8 cellular contexts compared by ENCODE assay signal in the genomic region with DNA sequence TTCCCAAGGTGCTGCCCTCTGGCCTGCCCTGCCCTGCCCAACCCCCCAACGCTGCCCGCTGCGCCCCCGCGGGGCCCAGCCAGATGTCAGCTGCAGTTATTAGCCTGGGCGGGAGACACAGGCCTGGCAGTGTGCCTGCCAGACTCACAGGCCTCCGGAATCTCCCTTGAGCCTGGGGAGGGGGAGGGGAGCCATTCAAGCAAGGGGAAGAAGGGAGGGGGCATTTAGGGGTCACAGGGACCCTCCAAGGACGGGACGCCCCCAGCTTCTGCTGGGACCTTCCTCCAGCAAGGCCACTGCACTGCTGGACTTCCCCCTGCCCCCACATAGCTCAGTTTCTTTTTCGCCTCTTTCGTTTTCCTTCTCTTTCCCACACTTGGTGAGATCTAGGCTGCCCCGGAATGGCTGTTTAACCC. TPM values are rescaled to one million over a fixed set of nuclear protein-coding genes. Genes with fewer than 3 reads are reported as not detected.
DNase-seq lines count a peak whose midpoint lies in the region; ATAC-seq, FAIRE-seq and TF ChIP-seq lines count a peak whose summit lies in the region.

No MANE protein-coding gene starts in this region.

- ATAC-seq in Panc1 (no peak), K562 (no peak), GM19351 (IDR thresholded peaks at IDR 0.05; ENCODE audit: unreplicated experiment) (no peak)

- TF ChIP-seq CTCF in BJ (IDR thresholded peaks at IDR 0.05; ENCODE audit: insufficient read depth, low read depth, low read length) (no peak), Panc1 (IDR thresholded peaks at IDR 0.05) (no peak), K562 (IDR thresholded peaks at IDR 0.05 in 2 of 3, conservative IDR thresholded peaks at IDR 0.05 in 1 of 3; ENCODE audit: insufficient read depth in 2 of 3, low read depth in 1 of 3, low read length in 3 of 3) (no peak)

- CTCF ChIA-PET in BJ (lab: Yijun Ruan, JAX) (interaction anchor here (1.3 to 3.6 kb wide), 5 partner anchors 11 to 59 kb away, joined by 3 to 28 read pairs (median 7); no protein-coding TSS in a partner anchor), Panc1 (lab: Charles Lee) (interaction anchor here (0.9 to 1.1 kb wide), 2 partner anchors 11 to 15 kb away, joined by 3 to 4 read pairs; no protein-coding TSS in a partner anchor), K562 (lab: Yijun Ruan, JAX; ENCODE audit: low intra/inter-chr PET ratio) (no interaction called here)

- peaks cover 35% of the 10 kb centered on the region for H3K79me2 ChIP-seq in K562 (ENCODE audit: control insufficient read depth, insufficient read depth, low read length)

- POLR2A ChIA-PET in BJ (lab: Charles Lee) = interaction anchor here (1.4 kb wide), 1 partner anchor 10 kb away, joined by 4 read pairs; no protein-coding TSS in a partner anchor
- POLR2A ChIA-PET in Panc1 (lab: Charles Lee) = interaction anchor here (0.6 kb wide), 2 partner anchors 13 to 1683 kb away, joined by 3 to 10 read pairs; no protein-coding TSS in a partner anchor
- POLR2A ChIA-PET in K562 (lab: Yijun Ruan, JAX) = interaction anchor here (0.6 to 2.3 kb wide), 8 partner anchors 10 to 607 kb away, joined by 3 to 15 read pairs (median 3); no protein-coding TSS in a partner anchor

- DNase-seq in BJ (ENCODE audit: low read depth) = no peak
- DNase-seq in GM18507 (ENCODE audit: extremely low spot score, insufficient read length, low read depth) = no peak
- DNase-seq in Panc1 (ENCODE audit: low read depth, low spot score) = no peak
- DNase-seq in K562 (ENCODE audit: extremely low read depth in 1 of 4, low spot score in 3 of 4) = peak in 2 of 4 experiments; percentile 53 to 79
- DNase-seq in skeletal muscle cell (ENCODE audit: low read depth) = no peak
- no peak for DNase-seq in NCI-H510A (lab: John Stamatoyannopoulos, UW)

- TF ChIP-seq EP300 in K562 (IDR thresholded peaks at IDR 0.05; ENCODE audit: low read length) = peak; percentile 39; the same call in 1 of the 2 replicates

- BruUV-seq in Panc1 (replicated peaks; lab: Mats Ljungman, UMichigan) (TSS peak; percentile 83), K562 (replicated peaks; lab: Mats Ljungman, UMichigan) (no TSS peak)

- H3K4me3 ChIP-seq in BJ (ENCODE audit: low read depth, low read length) (peak overlapping the region; percentile 94), Panc1 (ENCODE audit: low read depth in 2 of 2, low read length in 2 of 2) (peak overlapping the region; percentile 51 to 75), K562 (peak overlapping the region; percentile 83), iPS-20b (ENCODE audit: low read length) (peak overlapping the region; percentile 76), skeletal muscle cell (ENCODE audit: low read depth, low read length) (peak overlapping the region; percentile 90)

- no peaks in the 10 kb centered on the region for H3K9me3 ChIP-seq in Panc1 (ENCODE audit: control insufficient read depth, insufficient read depth, low read depth, low read length)
- H3K9me3 ChIP-seq in K562 (replicated peaks; ENCODE audit: control insufficient read depth, insufficient read depth, low read depth, low read length) = no peaks in the 10 kb centered on the region
- H3K9me3 ChIP-seq in iPS-20b (ENCODE audit: insufficient read depth, low read depth, low read length) = no peaks in the 10 kb centered on the region

- 7% methylated on average over 12 of the region's 12 CpGs for whole genome bisulfite sequencing in K562 (ENCODE audit: insufficient coverage, low coverage, missing lambda C conversion rate)

- intact Hi-C loops in Panc1 (cut with micrococcal nuclease; ENCODE audit: unreplicated experiment) = no loop called here
- intact Hi-C loops in K562 (cut with micrococcal nuclease) = no loop called here

- H3K27me3 ChIP-seq in BJ (ENCODE audit: control insufficient read depth, insufficient read depth, low read length) (no peaks in the 10 kb centered on the region), Panc1 (ENCODE audit: control insufficient read depth, insufficient read depth, low read length) (no peaks in the 10 kb centered on the region), K562 (ENCODE audit: control insufficient read depth in 2 of 2, insufficient read depth in 2 of 2, low read length in 2 of 2) (no peaks in the 10 kb centered on the region), iPS-20b (ENCODE audit: insufficient read depth, low read length) (peaks cover 32% of the 10 kb centered on the region)

- FAIRE-seq in GM18507 (lab: Jason Lieb, UNC) (peak; percentile 81), K562 (lab: Jason Lieb, UNC) (no peak)

- H4K20me1 ChIP-seq in K562 (replicated peaks; ENCODE audit: control insufficient read depth, insufficient read depth, low read length) = peaks cover 13% of the 10 kb centered on the region; the same call in 1 of the 2 replicates

- in situ Hi-C loops in Panc1 (cut with HindIII; ENCODE audit: low pct_unique_long_range_greater_than_20kb, low sequenced_read_pairs) (no loop called here), K562 (cut with MboI) (no loop called here)

- peaks cover 3% of the 10 kb centered on the region for H3K36me3 ChIP-seq in BJ (ENCODE audit: control insufficient read depth, insufficient read depth, low read length)
- peaks cover 2% of the 10 kb centered on the region for H3K36me3 ChIP-seq in Panc1 (ENCODE audit: control insufficient read depth, insufficient read depth, low read length)
- no peaks in the 10 kb centered on the region for H3K36me3 ChIP-seq in K562 (ENCODE audit: control insufficient read depth, insufficient read depth, low read length)
- H3K36me3 ChIP-seq in iPS-20b (ENCODE audit: insufficient read depth, low read depth, low read length) = no peaks in the 10 kb centered on the region

- peak overlapping the region; percentile 82 for H3K4me2 ChIP-seq in K562 (ENCODE audit: insufficient read depth, low read length)

- H2AFZ ChIP-seq in K562 (ENCODE audit: low read depth, low read length) = peak overlapping the region; percentile 76

- peak overlapping the region; percentile 73 to 87 for H3K9ac ChIP-seq in K562 (ENCODE audit: insufficient read depth in 1 of 2, low read depth in 2 of 2, low read length in 2 of 2)
- H3K9ac ChIP-seq in iPS-20b (ENCODE audit: low read depth, low read length) = peak overlapping the region; percentile 48; the same call in 1 of the 2 replicates

- H3K9me1 ChIP-seq in K562 (ENCODE audit: control insufficient read depth, insufficient read depth, low read length) = no peaks in the 10 kb centered on the region

- H3K27ac ChIP-seq in Panc1 (ENCODE audit: low read length) (peak overlapping the region; percentile 99), K562 (ENCODE audit: extremely low read depth, low read depth, low read length) (peak overlapping the region; percentile 89), iPS-20b (ENCODE audit: low read length) (no peak overlapping the region)

- no peak for TF ChIP-seq RAD21 in K562 (CRISPR knock-in tag; conservative IDR thresholded peaks at IDR 0.05 in 1 of 2, IDR thresholded peaks at IDR 0.05 in 1 of 2)

- TF ChIP-seq POLR2A in K562 (conservative IDR thresholded peaks at IDR 0.05) = no peak

- H3K4me1 ChIP-seq in Panc1 (ENCODE audit: control insufficient read depth, insufficient read depth, low read length) = peaks cover 52% of the 10 kb centered on the region
- peaks cover 60 to 88% of the 10 kb centered on the region in 2 experiments for H3K4me1 ChIP-seq in K562 (replicated peaks in 1 of 2; ENCODE audit: control insufficient read depth in 2 of 2, insufficient read depth in 2 of 2, low read length in 2 of 2)
- peaks cover 21% of the 10 kb centered on the region for H3K4me1 ChIP-seq in iPS-20b (ENCODE audit: insufficient read depth, low read length)

RNA-seq across cellular contexts. Expression of a gene that starts 2.6 kb away (rescaled TPM):
- polyA plus RNA-seq in BJ (2011; rRNA removed) = 36.8 and 49.4 TPM in 2 replicates
- polyA minus RNA-seq in BJ (2011; rRNA and poly(A)+ RNA removed) = 15.3 and 17.3 TPM in 2 replicates
- 49.7 TPM for total RNA-seq in Panc1 (2021; ENCODE audit: unreplicated experiment)
- polyA plus RNA-seq in Panc1 (2012; ENCODE audit: insufficient read length) = 73.3 TPM
- 8.5 and 33.0 TPM in 2 replicates for total RNA-seq in K562 (2011; cell fraction: chromatin; rRNA removed; ENCODE audit: low replicate concordance)
- 64.4 and 66.6 TPM in 2 replicates for total RNA-seq in K562 (2011; cell fraction: nucleolus; rRNA removed)
- total RNA-seq in K562 (2011; cell fraction: nucleoplasm; rRNA removed) = 24.6 and 29.1 TPM in 2 replicates
- 74.7 and 94.7 TPM in 2 replicates for total RNA-seq in K562 (2014; rRNA removed)
- 1.7 and 1.9 TPM in 2 replicates for total RNA-seq in K562 (2014; rRNA removed; fragmentation: Illumina TruSeq; extraction: Trizol)
- total RNA-seq in K562 (2015; rRNA removed; fragmentation: Illumina TruSeq; extraction: Trizol) = 13.1 and 15.6 TPM in 2 replicates
- total RNA-seq in K562 (2021) = 61.7 and 73.9 TPM in 2 replicates
- polyA plus RNA-seq in K562 (2011; rRNA removed) = 15.9 and 19.8 TPM in 2 replicates
- polyA plus RNA-seq in K562 (2011; cell fraction: cytosol; rRNA removed) = 26.0 and 124 TPM in 2 replicates
- 37.6 and 107 TPM in 2 replicates for polyA plus RNA-seq in K562 (2011; cell fraction: nucleus; rRNA removed)
- 33.9 and 59.6 TPM in 2 replicates for polyA plus RNA-seq in K562 (2012)
- 4.4 and 19.9 TPM in 2 replicates for polyA plus RNA-seq in K562 (2014; fragmentation: Illumina TruSeq; extraction: Trizol)
- polyA plus RNA-seq in K562 (2014; fragmentation: Nextera tagmentation; extraction: Ambion mirVana) = under 1 TPM; 0.23 to 0.56 TPM
- 88.1 and 89.6 TPM in 2 replicates for polyA plus RNA-seq in K562 (2014; rRNA removed)
- 2.7 and 3.9 TPM in 2 replicates for polyA minus RNA-seq in K562 (2011; rRNA and poly(A)+ RNA removed)
- polyA minus RNA-seq in K562 (2011; cell fraction: cytosol; rRNA and poly(A)+ RNA removed) = 23.1 and 26.1 TPM in 2 replicates
- polyA minus RNA-seq in K562 (2011; cell fraction: nucleus; rRNA and poly(A)+ RNA removed) = 31.7 and 39.2 TPM in 2 replicates

RNA-seq across cellular contexts. Expression of a gene that starts 12.9 kb away (rescaled TPM):
- polyA plus RNA-seq in BJ (2011; rRNA removed) (165 and 267 TPM in 2 replicates), K562 (2011; rRNA removed) (206 and 256 TPM in 2 replicates), K562 (2014; fragmentation: Illumina TruSeq; extraction: Trizol) (650 and 698 TPM in 2 replicates), K562 (2014; fragmentation: Nextera tagmentation; extraction: Ambion mirVana) (1,000 to 10,000 TPM in 1 of 2 experiments, 100 to 1,000 TPM in 1; 938 to 1,183 TPM), K562 (2014; rRNA removed) (280 and 401 TPM in 2 replicates)
- 134 and 154 TPM in 2 replicates for polyA minus RNA-seq in BJ (2011; rRNA and poly(A)+ RNA removed)
- total RNA-seq in Panc1 (2021; ENCODE audit: unreplicated experiment) (61.0 TPM), K562 (2014; rRNA removed) (416 and 546 TPM in 2 replicates), K562 (2014; rRNA removed; fragmentation: Illumina TruSeq; extraction: Trizol) (152 and 249 TPM in 2 replicates), K562 (2015; rRNA removed; fragmentation: Illumina TruSeq; extraction: Trizol) (343 and 347 TPM in 2 replicates), K562 (2021) (415 and 416 TPM in 2 replicates)
- 149 TPM for polyA plus RNA-seq in Panc1 (2012; ENCODE audit: insufficient read length)
- 60.0 and 151 TPM in 2 replicates for total RNA-seq in K562 (2011; cell fraction: chromatin; rRNA removed; ENCODE audit: low replicate concordance)
- 145 and 159 TPM in 2 replicates for total RNA-seq in K562 (2011; cell fraction: nucleolus; rRNA removed)
- total RNA-seq in K562 (2011; cell fraction: nucleoplasm; rRNA removed) = 97.9 and 99.4 TPM in 2 replicates
- polyA plus RNA-seq in K562 (2011; cell fraction: cytosol; rRNA removed) = 525 and 683 TPM in 2 replicates
- polyA plus RNA-seq in K562 (2011; cell fraction: nucleus; rRNA removed) = 194 and 225 TPM in 2 replicates
- 497 and 514 TPM in 2 replicates for polyA plus RNA-seq in K562 (2012)
- polyA minus RNA-seq in K562 (2011; rRNA and poly(A)+ RNA removed) = 113 and 153 TPM in 2 replicates
- 241 TPM in 2 replicates for polyA minus RNA-seq in K562 (2011; cell fraction: cytosol; rRNA and poly(A)+ RNA removed)
- polyA minus RNA-seq in K562 (2011; cell fraction: nucleus; rRNA and poly(A)+ RNA removed) = 31.6 and 53.0 TPM in 2 replicates

RNA-seq across cellular contexts. Expression of a gene that starts 13.2 kb away (rescaled TPM):
- polyA plus RNA-seq in BJ (2011; rRNA removed) (0.75 and 2.6 TPM in 2 replicates), K562 (2011; rRNA removed) (11.9 and 13.4 TPM in 2 replicates), K562 (2014; fragmentation: Illumina TruSeq; extraction: Trizol) (3.5 and 28.6 TPM in 2 replicates), K562 (2014; fragmentation: Nextera tagmentation; extraction: Ambion mirVana) (10 to 100 TPM; 13.2 to 19.9 TPM), K562 (2014; rRNA removed) (not detected in 2 replicates)
- polyA minus RNA-seq in BJ (2011; rRNA and poly(A)+ RNA removed) = 4.6 and 5.3 TPM in 2 replicates
- total RNA-seq in Panc1 (2021; ENCODE audit: unreplicated experiment) (24.8 TPM), K562 (2014; rRNA removed) (0.37 TPM in 1 of 2 replicates, not detected in the other), K562 (2014; rRNA removed; fragmentation: Illumina TruSeq; extraction: Trizol) (16.2 and 27.6 TPM in 2 replicates), K562 (2015; rRNA removed; fragmentation: Illumina TruSeq; extraction: Trizol) (8.4 TPM in 1 of 2 replicates, not detected in the other), K562 (2021) (42.4 and 49.3 TPM in 2 replicates)
- polyA plus RNA-seq in Panc1 (2012; ENCODE audit: insufficient read length) = 8.8 TPM
- total RNA-seq in K562 (2011; cell fraction: chromatin; rRNA removed; ENCODE audit: low replicate concordance) = not detected in 2 replicates
- total RNA-seq in K562 (2011; cell fraction: nucleolus; rRNA removed) = not detected in 2 replicates
- not detected in 2 replicates for total RNA-seq in K562 (2011; cell fraction: nucleoplasm; rRNA removed)
- polyA plus RNA-seq in K562 (2011; cell fraction: cytosol; rRNA removed) = 4.1 TPM in 1 of 2 replicates, not detected in the other
- polyA plus RNA-seq in K562 (2011; cell fraction: nucleus; rRNA removed) = 3.7 and 3.9 TPM in 2 replicates
- 43.9 and 89.6 TPM in 2 replicates for polyA plus RNA-seq in K562 (2012)
- polyA minus RNA-seq in K562 (2011; rRNA and poly(A)+ RNA removed) = 10.0 and 14.0 TPM in 2 replicates
- polyA minus RNA-seq in K562 (2011; cell fraction: cytosol; rRNA and poly(A)+ RNA removed) = not detected in 2 replicates
- not detected in 2 replicates for polyA minus RNA-seq in K562 (2011; cell fraction: nucleus; rRNA and poly(A)+ RNA removed)

RNA-seq across cellular contexts. Expression of a gene that starts 13.3 kb away (rescaled TPM):
- polyA plus RNA-seq in BJ (2011; rRNA removed) (6.3 and 10.4 TPM in 2 replicates), K562 (2011; rRNA removed) (9.9 and 15.3 TPM in 2 replicates), K562 (2014; fragmentation: Illumina TruSeq; extraction: Trizol) (12.9 and 14.1 TPM in 2 replicates), K562 (2014; fragmentation: Nextera tagmentation; extraction: Ambion mirVana) (1 to 10 TPM; 1.3 to 1.5 TPM), K562 (2014; rRNA removed) (16.1 and 17.2 TPM in 2 replicates)
- polyA minus RNA-seq in BJ (2011; rRNA and poly(A)+ RNA removed) = 7.0 and 8.1 TPM in 2 replicates
- total RNA-seq in Panc1 (2021; ENCODE audit: unreplicated experiment) (14.3 TPM), K562 (2014; rRNA removed) (15.0 and 15.2 TPM in 2 replicates), K562 (2014; rRNA removed; fragmentation: Illumina TruSeq; extraction: Trizol) (6.3 and 8.8 TPM in 2 replicates), K562 (2015; rRNA removed; fragmentation: Illumina TruSeq; extraction: Trizol) (6.6 and 8.7 TPM in 2 replicates), K562 (2021) (13.1 and 17.0 TPM in 2 replicates)
- polyA plus RNA-seq in Panc1 (2012; ENCODE audit: insufficient read length) = 27.7 TPM
- total RNA-seq in K562 (2011; cell fraction: chromatin; rRNA removed; ENCODE audit: low replicate concordance) = 72.7 and 90.1 TPM in 2 replicates
- total RNA-seq in K562 (2011; cell fraction: nucleolus; rRNA removed) = 32.6 and 41.0 TPM in 2 replicates
- 39.9 and 41.2 TPM in 2 replicates for total RNA-seq in K562 (2011; cell fraction: nucleoplasm; rRNA removed)
- 7.1 and 8.6 TPM in 2 replicates for polyA plus RNA-seq in K562 (2011; cell fraction: cytosol; rRNA removed)
- 62.2 and 67.4 TPM in 2 replicates for polyA plus RNA-seq in K562 (2011; cell fraction: nucleus; rRNA removed)
- 14.8 and 27.9 TPM in 2 replicates for polyA plus RNA-seq in K562 (2012)
- polyA minus RNA-seq in K562 (2011; rRNA and poly(A)+ RNA removed) = 8.0 and 8.6 TPM in 2 replicates
- polyA minus RNA-seq in K562 (2011; cell fraction: cytosol; rRNA and poly(A)+ RNA removed) = 1.9 and 3.3 TPM in 2 replicates
- 16.7 and 17.0 TPM in 2 replicates for polyA minus RNA-seq in K562 (2011; cell fraction: nucleus; rRNA and poly(A)+ RNA removed)

RNA-seq across cellular contexts. Expression of a gene that starts 17.7 kb away (rescaled TPM):
- 19.9 and 30.3 TPM in 2 replicates for polyA plus RNA-seq in BJ (2011; rRNA removed)
- 12.1 and 15.4 TPM in 2 replicates for polyA minus RNA-seq in BJ (2011; rRNA and poly(A)+ RNA removed)
- total RNA-seq in Panc1 (2021; ENCODE audit: unreplicated experiment) = 44.9 TPM
- 67.1 TPM for polyA plus RNA-seq in Panc1 (2012; ENCODE audit: insufficient read length)
- total RNA-seq in K562 (2011; cell fraction: chromatin; rRNA removed; ENCODE audit: low replicate concordance) = 24.8 and 63.1 TPM in 2 replicates
- total RNA-seq in K562 (2011; cell fraction: nucleolus; rRNA removed) = 48.6 and 51.0 TPM in 2 replicates
- total RNA-seq in K562 (2011; cell fraction: nucleoplasm; rRNA removed) = 42.1 and 45.2 TPM in 2 replicates
- total RNA-seq in K562 (2014; rRNA removed) = 62.7 and 80.8 TPM in 2 replicates
- 36.7 TPM in 2 replicates for total RNA-seq in K562 (2014; rRNA removed; fragmentation: Illumina TruSeq; extraction: Trizol)
- 60.2 and 61.7 TPM in 2 replicates for total RNA-seq in K562 (2015; rRNA removed; fragmentation: Illumina TruSeq; extraction: Trizol)
- 53.9 and 64.1 TPM in 2 replicates for total RNA-seq in K562 (2021)
- polyA plus RNA-seq in K562 (2011; rRNA removed) = 60.7 and 62.8 TPM in 2 replicates
- polyA plus RNA-seq in K562 (2011; cell fraction: cytosol; rRNA removed) = 109 and 127 TPM in 2 replicates
- polyA plus RNA-seq in K562 (2011; cell fraction: nucleus; rRNA removed) = 59.9 and 78.3 TPM in 2 replicates
- polyA plus RNA-seq in K562 (2012) = 43.0 and 67.1 TPM in 2 replicates
- 46.9 and 74.6 TPM in 2 replicates for polyA plus RNA-seq in K562 (2014; fragmentation: Illumina TruSeq; extraction: Trizol)
- polyA plus RNA-seq in K562 (2014; fragmentation: Nextera tagmentation; extraction: Ambion mirVana) = 10 to 100 TPM; 22.3 to 34.6 TPM
- polyA plus RNA-seq in K562 (2014; rRNA removed) = 78.0 and 107 TPM in 2 replicates
- 62.8 and 83.0 TPM in 2 replicates for polyA minus RNA-seq in K562 (2011; rRNA and poly(A)+ RNA removed)
- 47.4 and 60.5 TPM in 2 replicates for polyA minus RNA-seq in K562 (2011; cell fraction: cytosol; rRNA and poly(A)+ RNA removed)
- 17.8 and 23.9 TPM in 2 replicates for polyA minus RNA-seq in K562 (2011; cell fraction: nucleus; rRNA and poly(A)+ RNA removed)
